17 cellular contexts compared by ENCODE assay signal in the genomic region with DNA sequence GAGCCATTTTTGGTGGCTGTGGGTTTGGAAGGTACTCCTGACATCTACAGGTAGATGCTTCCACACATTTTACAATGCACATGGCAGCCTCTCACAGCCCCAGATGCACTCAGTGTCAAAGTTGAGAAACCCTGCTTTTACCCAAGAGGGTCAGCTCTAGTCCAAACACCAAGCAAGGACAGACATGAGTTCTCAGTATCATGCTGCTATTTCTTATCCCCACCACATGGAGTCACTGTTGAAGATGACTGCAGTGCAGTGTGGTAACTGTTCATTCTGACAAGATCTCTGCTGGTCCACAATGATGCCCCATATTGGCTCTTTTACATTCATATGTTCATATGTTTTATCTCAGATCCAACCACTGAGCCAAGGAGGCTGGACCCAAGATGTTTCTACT. TPM values are rescaled to one million over a fixed set of nuclear protein-coding genes. Genes with fewer than 3 reads are reported as not detected.
DNase-seq lines count a peak whose midpoint lies in the region; ATAC-seq and TF ChIP-seq lines count a peak whose summit lies in the region.
"Had no signal": no experiment of that assay in that cellular context is flagged by ENCODE, and none has a peak within 500 bp of the region (broad histone marks: within the 10 kb centered on the region; RNA-seq: fewer than 3 reads in every experiment).

No MANE protein-coding gene starts in this region.

- no peak overlapping the region for H2AK9ac ChIP-seq in IMR-90 (replicated peaks; ENCODE audit: low read depth, low read length, poor library complexity)

- H2BK120ac ChIP-seq in IMR-90 (ENCODE audit: low read depth, low read length) (no peak overlapping the region), mesendoderm (ENCODE audit: low read depth, low read length) (no peak overlapping the region)

- POLR2A ChIA-PET in IMR-90 (lab: Charles Lee; ENCODE audit: unreplicated experiment): no interaction called here

- no peak for DNase-seq in IMR-90
- peak; percentile 3 for DNase-seq in choroid plexus epithelial cell (ENCODE audit: low read depth)
- DNase-seq in mesendoderm: peak; percentile 25
- no peak for DNase-seq in mesothelial cell of epicardium (ENCODE audit: low spot score in 2 of 2, unreplicated experiment in 2 of 2)
- DNase-seq in SKM-1 treated with dmso at 0.1 percent for 144 hours (lab: John Stamatoyannopoulos, UW; ENCODE audit: unreplicated experiment): no peak
- DNase-seq: COR-L47, DMS79 treated with DMSO at 0.1 percent for 48 hours, GOT3, HFFc6, MV-4-11, NCI-H1436, NCI-H2029 treated with DMSO at 0.1 percent for 48 hours, NCI-H2171 treated with DMSO at 0.1 percent for 48 hours, NCI-H748 treated with DMSO at 0.1 percent for 48 hours had no signal

- H4K5ac ChIP-seq in IMR-90 (ENCODE audit: low read depth, low read length) (no peak overlapping the region), mesendoderm (ENCODE audit: low read length) (no peak overlapping the region)

- H2BK20ac ChIP-seq in IMR-90 (ENCODE audit: low read depth, low read length): no peak overlapping the region

- no peak overlapping the region for H3K4me3 ChIP-seq in IMR-90 (ENCODE audit: insufficient read depth, low read depth, low read length)
- no peak overlapping the region for H3K4me3 ChIP-seq in choroid plexus epithelial cell (ENCODE audit: low read depth, low read length)
- no peak overlapping the region for H3K4me3 ChIP-seq in mesendoderm (ENCODE audit: low read length)
- H3K4me3 ChIP-seq: K562 had no signal

- H2BK15ac ChIP-seq in IMR-90 (ENCODE audit: low read depth, low read length): no peak overlapping the region
- H2BK15ac ChIP-seq in mesendoderm (replicated peaks; ENCODE audit: low read depth): no peak overlapping the region

- H4K20me1 ChIP-seq in IMR-90 (ENCODE audit: insufficient read depth, low read length): no peaks in the 10 kb centered on the region

- dilution Hi-C loops in IMR-90 (cut with HindIII; ENCODE audit: low sequenced_read_pairs, unreplicated experiment): no loop called here

- H4K8ac ChIP-seq in IMR-90 (ENCODE audit: low read depth in 2 of 2, low read length in 2 of 2) (no peak overlapping the region), mesendoderm (ENCODE audit: low read depth, low read length) (no peak overlapping the region)

- no peak for TF ChIP-seq RAD21 in IMR-90 (IDR thresholded peaks at IDR 0.05; ENCODE audit: low read length)

- H3K56ac ChIP-seq in IMR-90 (ENCODE audit: extremely low read depth, insufficient read depth, low read length): no peak overlapping the region
- no peak overlapping the region for H3K56ac ChIP-seq in mesendoderm (ENCODE audit: low read length)

- H3K23ac ChIP-seq in IMR-90 (ENCODE audit: low read depth, low read length) (no peak overlapping the region), mesendoderm (ENCODE audit: low read length) (no peak overlapping the region)

- no peak for TF ChIP-seq POLR2A in IMR-90 (IDR thresholded peaks at IDR 0.05; ENCODE audit: low read depth, low read length)

- no peak overlapping the region for H3K4me3 Mint-ChIP-seq in mesothelial cell of epicardium
- H3K4me3 Mint-ChIP-seq: HFFc6 had no signal

- H3K27ac ChIP-seq in IMR-90 (ENCODE audit: insufficient read depth, low read length) (no peak overlapping the region), mesendoderm (ENCODE audit: low read depth, low read length) (no peak overlapping the region)

- no peaks in the 10 kb centered on the region for H3K79me2 ChIP-seq in mesendoderm (ENCODE audit: control insufficient read depth, insufficient read depth, low read length)

- BruUV-seq in IMR-90 (replicated peaks; lab: Mats Ljungman, UMichigan): no TSS peak

- no peak overlapping the region for H3K27ac Mint-ChIP-seq in mesothelial cell of epicardium
- H3K27ac Mint-ChIP-seq: HFFc6 had no signal

- ATAC-seq in IMR-90 (ENCODE audit: low read depth): no peak
- ATAC-seq in HG02852 (IDR thresholded peaks at IDR 0.05; ENCODE audit: unreplicated experiment): no peak
- ATAC-seq: K562 had no signal

- no peak overlapping the region for H4K91ac ChIP-seq in IMR-90 (ENCODE audit: insufficient read depth, low read depth, low read length)

- CTCF ChIA-PET in IMR-90 (lab: Yijun Ruan, JAX): no interaction called here

- H3K9me3 Mint-ChIP-seq in mesothelial cell of epicardium: peaks cover 8% of the 10 kb centered on the region

- no peaks in the 10 kb centered on the region for H3K36me3 ChIP-seq in IMR-90 (ENCODE audit: control insufficient read depth, insufficient read depth, low read length)
- no peaks in the 10 kb centered on the region for H3K36me3 ChIP-seq in mesendoderm (ENCODE audit: control insufficient read depth, insufficient read depth, low read length)

- peaks cover 7% of the 10 kb centered on the region for H3K9me3 ChIP-seq in IMR-90 (ENCODE audit: control insufficient read depth, insufficient read depth, low read length)

- no peaks in the 10 kb centered on the region for H3K36me3 Mint-ChIP-seq in mesothelial cell of epicardium

- H3K9ac ChIP-seq in IMR-90 (ENCODE audit: low read depth, low read length): no peak overlapping the region
- no peak overlapping the region for H3K9ac ChIP-seq in mesendoderm (ENCODE audit: low read length)

- H3K4ac ChIP-seq in IMR-90 (ENCODE audit: low read depth, low read length): no peak overlapping the region
- no peak overlapping the region for H3K4ac ChIP-seq in mesendoderm (ENCODE audit: low read depth, low read length)

- TF ChIP-seq CTCF in GM12872 (IDR thresholded peaks at IDR 0.05; ENCODE audit: insufficient read depth, low read depth, low read length) (peak; percentile 23; the same call in 1 of the 3 replicates), IMR-90 (conservative IDR thresholded peaks at IDR 0.05; ENCODE audit: low read depth, low read length) (0 out of 2 replicates have a peak, but pooled peaks have one; percentile 2), choroid plexus epithelial cell (conservative IDR thresholded peaks at IDR 0.05; ENCODE audit: low read depth, low read length) (no peak), mesothelial cell of epicardium (IDR thresholded peaks at IDR 0.05; ENCODE audit: unreplicated experiment) (no peak)

- intact Hi-C loops in IMR-90 (cut with micrococcal nuclease): no loop called here

- no peak overlapping the region for H2BK5ac ChIP-seq in IMR-90 (ENCODE audit: low read depth, low read length, poor library complexity, severe bottlenecking)
- no peak overlapping the region for H2BK5ac ChIP-seq in mesendoderm (ENCODE audit: low read length)

- no peaks in the 10 kb centered on the region for H3K4me1 Mint-ChIP-seq in mesothelial cell of epicardium

- no peak overlapping the region for H2AFZ ChIP-seq in IMR-90 (replicated peaks; ENCODE audit: low read length, poor library complexity)

- H3K18ac ChIP-seq in IMR-90 (ENCODE audit: low read depth, low read length): no peak overlapping the region
- no peak overlapping the region for H3K18ac ChIP-seq in mesendoderm (ENCODE audit: low read length)

- peaks cover 2% of the 10 kb centered on the region for H3K27me3 Mint-ChIP-seq in mesothelial cell of epicardium (ENCODE audit: low read depth)

- no peak overlapping the region for H3K4me2 ChIP-seq in IMR-90 (ENCODE audit: low read depth, low read length)
- H3K4me2 ChIP-seq in mesendoderm (ENCODE audit: low read length): no peak overlapping the region

- H2AK5ac ChIP-seq in IMR-90 (ENCODE audit: low read depth, low read length) (no peak overlapping the region), mesendoderm (ENCODE audit: low read length) (peak overlapping the region; percentile 22)

- H3K79me1 ChIP-seq in IMR-90 (ENCODE audit: low read depth in 1 of 2, low read length in 2 of 2) (no peaks in the 10 kb centered on the region), mesendoderm (ENCODE audit: low read length) (no peaks in the 10 kb centered on the region)

- H3K9me1 ChIP-seq in IMR-90 (ENCODE audit: insufficient read depth, low read length): no peaks in the 10 kb centered on the region

- in situ Hi-C loops in IMR-90 (cut with MboI; ENCODE audit: low sequenced_read_pairs): no loop called here

- H3K4me1 ChIP-seq in IMR-90 (ENCODE audit: control insufficient read depth, insufficient read depth, low read length): no peaks in the 10 kb centered on the region
- no peaks in the 10 kb centered on the region for H3K4me1 ChIP-seq in mesendoderm (ENCODE audit: control insufficient read depth, low read depth, low read length)

- no peaks in the 10 kb centered on the region for H3K27me3 ChIP-seq in IMR-90 (ENCODE audit: control insufficient read depth, insufficient read depth, low read length)
- H3K27me3 ChIP-seq in mesendoderm (ENCODE audit: insufficient read depth, low read length, poor library complexity): no peaks in the 10 kb centered on the region

- H3K14ac ChIP-seq in IMR-90 (replicated peaks; ENCODE audit: low read depth, low read length): no peak overlapping the region

TF ChIP-seq in IMR-90, 13 proteins besides CTCF, POLR2A, EP300 and RAD21:
- TF ChIP-seq NFE2L2 (IDR thresholded peaks at IDR 0.05; ENCODE audit: low read depth, low read length) (no peak), BHLHE40 (IDR thresholded peaks at IDR 0.05; ENCODE audit: low read depth, low read length) (no peak), MAZ (IDR thresholded peaks at IDR 0.05; ENCODE audit: borderline replicate concordance, low read depth, low read length) (no peak), MXI1 (IDR thresholded peaks at IDR 0.05; ENCODE audit: borderline replicate concordance, low read depth, low read length) (no peak), USF2 (IDR thresholded peaks at IDR 0.05; ENCODE audit: low read depth, low read length) (no peak), MAFK (IDR thresholded peaks at IDR 0.05; ENCODE audit: low read depth, low read length) (no peak)

RNA-seq across cellular contexts. Expression of gene SALL1, which starts 50.5 kb away (rescaled TPM):
- total RNA-seq in IMR-90 (2012; rRNA removed) (0.83 and 0.90 TPM in 2 replicates), mesothelial cell of epicardium (0.32 to 1.1 TPM (median 0.33 TPM) in 3 replicates)
- 4.8 and 5.2 TPM in 2 replicates for polyA plus RNA-seq in IMR-90 (2012; rRNA removed)
- 1.9 and 2.5 TPM in 2 replicates for polyA plus RNA-seq in IMR-90 (2012; cell fraction: cytosol; rRNA removed)
- 5.5 and 7.8 TPM in 2 replicates for polyA plus RNA-seq in IMR-90 (2012; cell fraction: nucleus; rRNA removed; ENCODE audit: low replicate concordance)
- polyA plus RNA-seq in mesendoderm (2013, experiment 1 of 2): 17.2 TPM
- polyA plus RNA-seq in mesendoderm (2013, experiment 2 of 2): 17.7 TPM
- total RNA-seq: K562 had no signal
- polyA plus RNA-seq: K562 had no signal

Comparison
In these comparisons a context has a peak if more than half of its experiments do, and no peak if none do; other contexts are left out.
1. CTCF ChIP-seq: peak in GM12872 (single experiment) and IMR-90 (single experiment); none in choroid plexus epithelial cell (single experiment) and mesothelial cell of epicardium (single experiment).
2. DNase-seq: peak in choroid plexus epithelial cell (single experiment) and mesendoderm (single experiment); none in IMR-90 (single experiment), mesothelial cell of epicardium (0 of 2) and SKM-1 treated with dmso at 0.1 percent for 144 hours (single experiment).